ENCODE assay signal across 25 cellular contexts in genomic region chr7:142002179-142002578, GRCh38. TPM values are rescaled to one million over a fixed set of nuclear protein-coding genes. Genes with fewer than 3 reads are reported as not detected.
"Had no signal": no experiment of that assay in that cellular context is flagged by ENCODE, and none has a peak within 500 bp of the region (broad histone marks: within the 10 kb centered on the region; RNA-seq: fewer than 3 reads in every experiment).

No MANE protein-coding gene starts in this region.

- DNase-seq: activated B cell treated with CpG ODN at 0.5 μM for 24 hours; activated CD4-positive, alpha-beta T cell treated with anti-CD3 and anti-CD28 coated beads for 36 hours; activated CD4-positive, alpha-beta T cell treated with anti-CD3 and anti-CD28 coated beads, Interleukin-2, amount 50 U/mL, for 4 hours; activated CD8-positive, alpha-beta memory T cell treated with anti-CD3 and anti-CD28 coated beads for 24 hours; activated CD8-positive, alpha-beta memory T cell treated with anti-CD3 and anti-CD28 coated beads, Interleukin-2, amount 50 U/mL, for 4 hours; activated naive CD4-positive, alpha-beta T cell treated with Interleukin-2 at 50 U/mL for 16 hours; activated naive CD8-positive, alpha-beta T cell treated with anti-CD3 and anti-CD28 coated beads, Interleukin-2, amount 10 ng/mL, durations not matched to agents 7 days and 5 days; activated T-cell treated with anti-CD3 and anti-CD28 coated beads, Interleukin-2, amount 50 U/mL, for 24 hours; amniotic stem cell; gastrocnemius medialis; hippocampal formation; left ventricle myocardium inferior; natural killer cell; pancreas; right cardiac atrium; stimulated activated CD4-positive, alpha-beta T cell treated with anti-CD3 and anti-CD28 coated beads, Interleukin-2, amount 100 ng/mL, for 24 hours; T-helper 17 cell had no signal

- H3K27me3 ChIP-seq: gastrocnemius medialis, pancreas, vagina had no signal

- H3K4me3 ChIP-seq: gastrocnemius medialis, left ventricle myocardium inferior, pancreas, vagina had no signal

- H3K27ac ChIP-seq: gastrocnemius medialis, left ventricle myocardium inferior, pancreas, vagina had no signal

- H3K27me3 Mint-ChIP-seq: activated CD4-positive, alpha-beta T cell treated with anti-CD3 and anti-CD28 coated beads for 36 hours; T-helper 17 cell had no signal

- H3K27ac Mint-ChIP-seq: activated B cell treated with CpG ODN at 0.5 μM for 24 hours; activated CD4-positive, alpha-beta T cell treated with anti-CD3 and anti-CD28 coated beads for 36 hours; activated naive CD8-positive, alpha-beta T cell treated with anti-CD3 and anti-CD28 coated beads, Interleukin-2, amount 10 ng/mL, durations not matched to agents 7 days and 5 days; activated T-cell treated with anti-CD3 and anti-CD28 coated beads, Interleukin-2, amount 50 U/mL, for 24 hours; activated T-helper 2 cell treated with anti-CD3 and anti-CD28 coated beads, Interferon-gamma antibody, Interleukin-2, Interleukin-4, amounts not matched to agents 10 μg/mL and 5 μg/mL and 100 μg/mL, durations not matched to agents 14 hours and 24 hours and 36 hours; mesothelial cell of epicardium; natural killer cell; stimulated activated effector memory CD8-positive, alpha-beta T cell treated with anti-CD3 and anti-CD28 coated beads, Interleukin-12 subunit alpha, Interleukin-12 subunit beta, amount 100 ng/mL, for 72 hours; T-helper 17 cell had no signal

- H3K4me1 ChIP-seq: gastrocnemius medialis, left ventricle myocardium inferior, pancreas, vagina had no signal

- H3K4me1 Mint-ChIP-seq: activated B cell treated with CpG ODN at 0.5 μM for 24 hours; activated CD4-positive, alpha-beta T cell treated with anti-CD3 and anti-CD28 coated beads for 36 hours; activated naive CD8-positive, alpha-beta T cell treated with anti-CD3 and anti-CD28 coated beads, Interleukin-2, amount 10 ng/mL, durations not matched to agents 7 days and 5 days; mesothelial cell of epicardium; stimulated activated effector memory CD8-positive, alpha-beta T cell treated with anti-CD3 and anti-CD28 coated beads, Interleukin-12 subunit alpha, Interleukin-12 subunit beta, amount 100 ng/mL, for 72 hours; T-helper 17 cell had no signal

- H3K9me3 ChIP-seq: gastrocnemius medialis, pancreas, vagina had no signal

- H3K36me3 Mint-ChIP-seq: activated naive CD8-positive, alpha-beta T cell treated with anti-CD3 and anti-CD28 coated beads, Interleukin-2, amount 10 ng/mL, durations not matched to agents 7 days and 5 days; mesothelial cell of epicardium; natural killer cell; stimulated activated effector memory CD8-positive, alpha-beta T cell treated with anti-CD3 and anti-CD28 coated beads, Interleukin-12 subunit alpha, Interleukin-12 subunit beta, amount 100 ng/mL, for 72 hours had no signal

- H3K36me3 ChIP-seq: gastrocnemius medialis, left ventricle myocardium inferior, pancreas, vagina had no signal

- H3K4me3 Mint-ChIP-seq: activated B cell treated with CpG ODN at 0.5 μM for 24 hours; activated CD4-positive, alpha-beta T cell treated with anti-CD3 and anti-CD28 coated beads for 36 hours; activated naive CD8-positive, alpha-beta T cell treated with anti-CD3 and anti-CD28 coated beads, Interleukin-2, amount 10 ng/mL, durations not matched to agents 7 days and 5 days; activated T-cell treated with anti-CD3 and anti-CD28 coated beads, Interleukin-2, amount 50 U/mL, for 24 hours; mesothelial cell of epicardium; natural killer cell; stimulated activated effector memory CD8-positive, alpha-beta T cell treated with anti-CD3 and anti-CD28 coated beads, Interleukin-12 subunit alpha, Interleukin-12 subunit beta, amount 100 ng/mL, for 72 hours; T-helper 17 cell had no signal

- H3K9me3 Mint-ChIP-seq: activated B cell treated with CpG ODN at 0.5 μM for 24 hours; activated naive CD8-positive, alpha-beta T cell treated with anti-CD3 and anti-CD28 coated beads, Interleukin-2, amount 10 ng/mL, durations not matched to agents 7 days and 5 days; activated T-cell treated with anti-CD3 and anti-CD28 coated beads, Interleukin-2, amount 50 U/mL, for 24 hours; activated T-helper 2 cell treated with anti-CD3 and anti-CD28 coated beads, Interferon-gamma antibody, Interleukin-2, Interleukin-4, amounts not matched to agents 10 μg/mL and 5 μg/mL and 100 μg/mL, durations not matched to agents 14 hours and 24 hours and 36 hours; natural killer cell; stimulated activated effector memory CD8-positive, alpha-beta T cell treated with anti-CD3 and anti-CD28 coated beads, Interleukin-12 subunit alpha, Interleukin-12 subunit beta, amount 100 ng/mL, for 72 hours had no signal

RNA-seq across cellular contexts. Expression of gene MGAM, which starts 6.5 kb away (rescaled TPM):
- total RNA-seq: activated naive CD8-positive, alpha-beta T cell treated with anti-CD3 and anti-CD28 coated beads, Interleukin-2, amount 10 ng/mL, durations not matched to agents 7 days and 5 days; activated T-helper 2 cell treated with anti-CD3 and anti-CD28 coated beads, Interferon-gamma antibody, Interleukin-2, Interleukin-4, amounts not matched to agents 10 μg/mL and 5 μg/mL and 100 μg/mL, durations not matched to agents 14 hours and 24 hours and 36 hours; lung microvascular endothelial cell had no signal

RNA-seq across cellular contexts. Expression of gene TAS2R38, which starts 28.6 kb away (rescaled TPM):
- total RNA-seq: activated B cell treated with CpG ODN at 0.5 μM for 24 hours; activated CD4-positive, alpha-beta T cell treated with anti-CD3 and anti-CD28 coated beads for 36 hours; activated naive CD8-positive, alpha-beta T cell treated with anti-CD3 and anti-CD28 coated beads, Interleukin-2, amount 10 ng/mL, durations not matched to agents 7 days and 5 days; activated T-helper 2 cell treated with anti-CD3 and anti-CD28 coated beads, Interferon-gamma antibody, Interleukin-2, Interleukin-4, amounts not matched to agents 10 μg/mL and 5 μg/mL and 100 μg/mL, durations not matched to agents 14 hours and 24 hours and 36 hours; cerebellum; gastrocnemius medialis; left ventricle myocardium inferior; lung microvascular endothelial cell; mesothelial cell of epicardium; natural killer cell; pancreas; pulmonary artery endothelial cell; right cardiac atrium; T-helper 17 cell; temporal lobe; vagina had no signal

RNA-seq across cellular contexts. Expression of gene CLEC5A, which starts 55.4 kb away (rescaled TPM):
- total RNA-seq: activated CD4-positive, alpha-beta T cell treated with anti-CD3 and anti-CD28 coated beads for 36 hours; activated T-helper 2 cell treated with anti-CD3 and anti-CD28 coated beads, Interferon-gamma antibody, Interleukin-2, Interleukin-4, amounts not matched to agents 10 μg/mL and 5 μg/mL and 100 μg/mL, durations not matched to agents 14 hours and 24 hours and 36 hours; cerebellum; gastrocnemius medialis; lung microvascular endothelial cell; mesothelial cell of epicardium; pulmonary artery endothelial cell; temporal lobe had no signal
